8 cellular contexts compared by ENCODE assay signal in genomic region chr2:101064868-101065549, GRCh38.
DNase-seq lines count a peak whose midpoint lies in the region; ATAC-seq and TF ChIP-seq lines count a peak whose summit lies in the region.

No MANE protein-coding gene starts in this region.

- peak overlapping the region; percentile 99 for H3K27ac ChIP-seq in foreskin keratinocyte
- peak overlapping the region; percentile 42 for H3K27ac ChIP-seq in skeletal muscle tissue (ENCODE audit: low read depth, low read length)
- H3K27ac ChIP-seq in A673 (ENCODE audit: low read depth, low read length, poor library complexity, severe bottlenecking), result no peak overlapping the region

- intact Hi-C loops in posterior vena cava (cut with DNase I) (no loop called here), A673 (cut with micrococcal nuclease; ENCODE audit: unreplicated experiment) (no loop called here)

- DNase-seq in NCI-H526 treated with DMSO at 0.1 percent for 48 hours (lab: John Stamatoyannopoulos, UW), result peak; percentile 83
- peak; percentile 75 to 82 for DNase-seq in foreskin keratinocyte
- DNase-seq in activated CD4-positive, alpha-beta T cell treated with anti-CD3 and anti-CD28 coated beads, Interleukin-2, amount 10 ng/mL, durations not matched to agents 7 days and 5 days, result no peak
- no peak for DNase-seq in posterior vena cava (ENCODE audit: low spot score)
- no peak for DNase-seq in A673 (ENCODE audit: low spot score)
- DNase-seq in stimulated activated naive CD4-positive, alpha-beta T cell (lab: John Stamatoyannopoulos, UW), result no peak

- no peak overlapping the region for H3K27ac Mint-ChIP-seq in activated CD4-positive, alpha-beta T cell treated with anti-CD3 and anti-CD28 coated beads, Interleukin-2, amount 10 ng/mL, durations not matched to agents 7 days and 5 days

- CTCF ChIA-PET in activated CD4-positive, alpha-beta T cell treated with anti-CD3 and anti-CD28 coated beads, Interleukin-2, amount 10 ng/mL, durations not matched to agents 7 days and 5 days (lab: Charles Lee), result interaction anchor here (0.8 kb wide), 1 partner anchor 10 kb away, joined by 3 read pairs; no protein-coding TSS in a partner anchor
- CTCF ChIA-PET in A673 (lab: Charles Lee), result no interaction called here

- BruUV-seq in A673 (replicated peaks; lab: Mats Ljungman, UMichigan), result no TSS peak

- H3K4me1 Mint-ChIP-seq in activated CD4-positive, alpha-beta T cell treated with anti-CD3 and anti-CD28 coated beads, Interleukin-2, amount 10 ng/mL, durations not matched to agents 7 days and 5 days, result no peaks in the 10 kb centered on the region

- H3K4me1 ChIP-seq in foreskin keratinocyte, result peaks cover 23% of the 10 kb centered on the region
- H3K4me1 ChIP-seq in skeletal muscle tissue (ENCODE audit: control insufficient read depth in 3 of 3, insufficient read depth in 3 of 3, low read length in 3 of 3), result peaks cover 19 to 45% (median 31%) of the 10 kb centered on the region in 3 donors
- H3K4me1 ChIP-seq in A673 (ENCODE audit: insufficient read depth, low read length, poor library complexity, severe bottlenecking), result no peaks in the 10 kb centered on the region

- H3K4me3 ChIP-seq in skeletal muscle tissue (ENCODE audit: low read length in 3 of 3) (no peak overlapping the region), A673 (ENCODE audit: low read depth, low read length, poor library complexity, severe bottlenecking) (no peak overlapping the region)

- H3K27me3 Mint-ChIP-seq in activated CD4-positive, alpha-beta T cell treated with anti-CD3 and anti-CD28 coated beads, Interleukin-2, amount 10 ng/mL, durations not matched to agents 7 days and 5 days, result no peaks in the 10 kb centered on the region

- TF ChIP-seq CTCF in foreskin keratinocyte (conservative IDR thresholded peaks at IDR 0.05) (no peak), A673 (conservative IDR thresholded peaks at IDR 0.05; ENCODE audit: low read depth, low read length) (no peak)

- POLR2A ChIA-PET in activated CD4-positive, alpha-beta T cell treated with anti-CD3 and anti-CD28 coated beads, Interleukin-2, amount 10 ng/mL, durations not matched to agents 7 days and 5 days (lab: Charles Lee), result interaction anchor here (0.6 kb wide), 1 partner anchor 63 kb away, joined by 3 read pairs; no protein-coding TSS in a partner anchor
- POLR2A ChIA-PET in A673 (lab: Charles Lee; ENCODE audit: low non-redundant PET), result interaction anchor here (0.6 kb wide), 1 partner anchor 59 kb away, joined by 8 read pairs; no protein-coding TSS in a partner anchor

- no peak overlapping the region for H3K4me3 Mint-ChIP-seq in activated CD4-positive, alpha-beta T cell treated with anti-CD3 and anti-CD28 coated beads, Interleukin-2, amount 10 ng/mL, durations not matched to agents 7 days and 5 days

- H3K9me3 Mint-ChIP-seq in activated CD4-positive, alpha-beta T cell treated with anti-CD3 and anti-CD28 coated beads, Interleukin-2, amount 10 ng/mL, durations not matched to agents 7 days and 5 days, result no peaks in the 10 kb centered on the region

- no peaks in the 10 kb centered on the region for H3K36me3 Mint-ChIP-seq in activated CD4-positive, alpha-beta T cell treated with anti-CD3 and anti-CD28 coated beads, Interleukin-2, amount 10 ng/mL, durations not matched to agents 7 days and 5 days (ENCODE audit: low read depth)

- H3K9me3 ChIP-seq in skeletal muscle tissue (ENCODE audit: control insufficient read depth in 3 of 3, low read length in 3 of 3), result no peaks in the 10 kb centered on the region
- H3K9me3 ChIP-seq in A673 (ENCODE audit: low read depth, low read length, poor library complexity, severe bottlenecking), result no peaks in the 10 kb centered on the region

- H3K27me3 ChIP-seq in foreskin keratinocyte (no peaks in the 10 kb centered on the region), skeletal muscle tissue (ENCODE audit: control insufficient read depth in 3 of 3, insufficient read depth in 3 of 3, low read length in 3 of 3) (no peaks in the 10 kb centered on the region), A673 (replicated peaks; ENCODE audit: insufficient read depth, low read depth, low read length, poor library complexity) (no peaks in the 10 kb centered on the region)

- H3K36me3 ChIP-seq in skeletal muscle tissue (ENCODE audit: control insufficient read depth in 3 of 3, insufficient read depth in 3 of 3, low read length in 3 of 3) (peaks cover 0 to 2% (median 0%) of the 10 kb centered on the region in 3 donors), A673 (ENCODE audit: insufficient read depth, low read length, poor library complexity, severe bottlenecking) (no peaks in the 10 kb centered on the region)

- ATAC-seq in GM21723 (IDR thresholded peaks at IDR 0.05; ENCODE audit: unreplicated experiment) (peak; percentile 82), foreskin keratinocyte (peak; percentile 97)

- H3K9ac ChIP-seq in skeletal muscle tissue (ENCODE audit: low read depth in 1 of 3, low read length in 3 of 3), result no peak overlapping the region

Comparison
In these comparisons a context has a peak if more than half of its experiments do, and no peak if none do; other contexts are left out.
1. DNase-seq: peak in NCI-H526 treated with DMSO at 0.1 percent for 48 hours (single experiment) and foreskin keratinocyte (2 of 2); none in activated CD4-positive, alpha-beta T cell treated with anti-CD3 and anti-CD28 coated beads, Interleukin-2, amount 10 ng/mL, durations not matched to agents 7 days and 5 days (single experiment), posterior vena cava (single experiment), A673 (single experiment) and stimulated activated naive CD4-positive, alpha-beta T cell (0 of 6).